1 cellular context compared by ENCODE assay signal in the genomic region with DNA sequence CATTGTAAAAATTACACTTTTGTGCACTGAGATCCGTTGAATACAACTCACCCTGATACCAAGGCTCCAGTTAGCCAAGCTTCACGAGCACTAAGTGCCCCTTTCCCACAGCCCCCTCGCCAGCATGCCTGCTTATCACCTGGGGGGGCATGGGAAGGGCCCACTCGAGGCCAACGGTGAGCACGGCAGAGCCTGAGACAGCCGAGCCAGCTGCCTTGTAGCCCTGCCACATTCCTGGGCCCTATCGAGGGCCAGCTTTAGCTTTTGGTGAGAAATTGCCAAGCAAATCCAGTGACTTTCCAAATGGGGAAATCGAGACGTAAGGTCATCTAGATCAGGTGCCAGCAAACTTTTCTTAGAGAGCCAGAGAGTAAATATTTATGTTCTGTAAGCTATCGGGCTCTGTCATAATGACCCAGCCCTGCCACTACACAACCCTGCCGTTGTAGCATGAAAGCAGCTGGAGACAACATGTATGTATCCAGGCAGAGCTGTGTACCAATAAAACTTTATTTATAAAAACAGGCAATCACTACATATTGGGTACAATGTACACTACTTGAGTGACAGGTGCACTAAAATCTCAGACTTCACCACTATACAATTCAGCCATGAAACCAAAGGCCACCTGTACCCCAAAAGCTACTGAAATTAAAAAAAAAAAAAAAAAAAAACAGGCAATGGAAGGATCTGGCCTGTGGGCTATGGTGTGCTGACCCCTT.
TF ChIP-seq lines count a peak whose summit lies in the region.

No MANE protein-coding gene starts in this region.

TF ChIP-seq in HepG2, 621 proteins besides CTCF, POLR2A, EP300 and RAD21:
- TF ChIP-seq, protein P1, sequence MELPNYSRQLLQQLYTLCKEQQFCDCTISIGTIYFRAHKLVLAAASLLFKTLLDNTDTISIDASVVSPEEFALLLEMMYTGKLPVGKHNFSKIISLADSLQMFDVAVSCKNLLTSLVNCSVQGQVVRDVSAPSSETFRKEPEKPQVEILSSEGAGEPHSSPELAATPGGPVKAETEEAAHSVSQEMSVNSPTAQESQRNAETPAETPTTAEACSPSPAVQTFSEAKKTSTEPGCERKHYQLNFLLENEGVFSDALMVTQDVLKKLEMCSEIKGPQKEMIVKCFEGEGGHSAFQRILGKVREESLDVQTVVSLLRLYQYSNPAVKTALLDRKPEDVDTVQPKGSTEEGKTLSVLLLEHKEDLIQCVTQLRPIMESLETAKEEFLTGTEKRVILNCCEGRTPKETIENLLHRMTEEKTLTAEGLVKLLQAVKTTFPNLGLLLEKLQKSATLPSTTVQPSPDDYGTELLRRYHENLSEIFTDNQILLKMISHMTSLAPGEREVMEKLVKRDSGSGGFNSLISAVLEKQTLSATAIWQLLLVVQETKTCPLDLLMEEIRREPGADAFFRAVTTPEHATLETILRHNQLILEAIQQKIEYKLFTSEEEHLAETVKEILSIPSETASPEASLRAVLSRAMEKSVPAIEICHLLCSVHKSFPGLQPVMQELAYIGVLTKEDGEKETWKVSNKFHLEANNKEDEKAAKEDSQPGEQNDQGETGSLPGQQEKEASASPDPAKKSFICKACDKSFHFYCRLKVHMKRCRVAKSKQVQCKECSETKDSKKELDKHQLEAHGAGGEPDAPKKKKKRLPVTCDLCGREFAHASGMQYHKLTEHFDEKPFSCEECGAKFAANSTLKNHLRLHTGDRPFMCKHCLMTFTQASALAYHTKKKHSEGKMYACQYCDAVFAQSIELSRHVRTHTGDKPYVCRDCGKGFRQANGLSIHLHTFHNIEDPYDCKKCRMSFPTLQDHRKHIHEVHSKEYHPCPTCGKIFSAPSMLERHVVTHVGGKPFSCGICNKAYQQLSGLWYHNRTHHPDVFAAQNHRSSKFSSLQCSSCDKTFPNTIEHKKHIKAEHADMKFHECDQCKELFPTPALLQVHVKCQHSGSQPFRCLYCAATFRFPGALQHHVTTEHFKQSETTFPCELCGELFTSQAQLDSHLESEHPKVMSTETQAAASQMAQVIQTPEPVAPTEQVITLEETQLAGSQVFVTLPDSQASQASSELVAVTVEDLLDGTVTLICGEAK (IDR thresholded peaks at IDR 0.05) = no peak; the same call in 1 of the 2 replicates
- TF ChIP-seq, protein P1 (CRISPR knock-in tag; IDR thresholded peaks at IDR 0.05) = peak; percentile 96
- TF ChIP-seq ZNF557 (CRISPR knock-in tag; IDR thresholded peaks at IDR 0.05) = no peak
- no peak for TF ChIP-seq ZNF570 (CRISPR knock-in tag; IDR thresholded peaks at IDR 0.05; ENCODE audit: borderline replicate concordance)
- TF ChIP-seq ZNF101 (CRISPR knock-in tag; IDR thresholded peaks at IDR 0.05; ENCODE audit: borderline replicate concordance, low read depth) = no peak
- no peak for TF ChIP-seq MYNN (CRISPR knock-in tag; IDR thresholded peaks at IDR 0.05; ENCODE audit: low read depth)
